8 cellular contexts compared by ENCODE assay signal in genomic region chr13:89686171-89686570, GRCh38.
"Had no signal": no experiment of that assay in that cellular context is flagged by ENCODE, and none has a peak within 500 bp of the region (broad histone marks: within the 10 kb centered on the region; RNA-seq: fewer than 3 reads in every experiment).

No MANE protein-coding gene starts in this region.

- H3K9ac ChIP-seq: GM23248 had no signal

- DNase-seq: GM23248, GOT3, H7, HFFc6 had no signal

- H3K4me3 ChIP-seq: GM23248, HAP-1 had no signal

- H3K4me1 ChIP-seq: HAP-1 had no signal

- H2AFZ ChIP-seq: GM23248 had no signal

- H3K27ac ChIP-seq: GM23248, HL-60 had no signal

- H3K9me3 ChIP-seq: HAP-1 had no signal

- H3K36me3 ChIP-seq: HAP-1 had no signal

- ATAC-seq: HCT116, HepG2 had no signal
